In the genomic region with DNA sequence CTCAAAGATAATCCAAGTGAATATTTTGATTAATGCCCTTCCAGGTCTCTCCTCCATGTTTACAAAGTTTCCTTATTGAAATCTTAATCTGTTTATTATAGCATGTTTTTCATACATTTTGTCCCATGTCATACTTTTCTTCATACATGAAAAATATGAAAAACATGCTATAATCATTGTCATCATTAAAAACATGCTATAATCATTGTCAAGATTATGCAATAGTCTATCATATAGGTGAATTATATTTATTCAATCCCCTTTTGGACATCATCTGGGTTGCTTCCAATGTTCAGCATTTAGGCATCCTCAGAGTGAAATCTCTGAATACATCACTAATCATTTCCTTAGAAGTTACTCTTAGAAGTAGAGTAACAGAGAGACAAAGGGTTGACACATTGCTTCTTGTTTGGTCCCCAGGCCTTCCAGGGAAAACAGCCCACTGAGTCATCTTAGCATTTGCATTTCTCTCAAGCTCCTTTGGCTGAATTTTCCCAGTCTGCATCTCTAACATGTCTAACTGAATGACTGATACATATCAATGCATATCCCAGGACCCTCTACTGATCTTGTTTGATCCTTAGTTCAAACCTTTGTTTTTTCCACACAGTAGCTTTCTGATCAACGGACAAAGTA, we compare ENCODE assay signal across 25 cellular contexts.
A peak's percentile ranks its signal among the peaks of the same experiment; 100 is the strongest.
DNase-seq lines count a peak whose midpoint lies in the region; ATAC-seq, FAIRE-seq and TF ChIP-seq lines count a peak whose summit lies in the region.
"Had no signal": no experiment of that assay in that cellular context is flagged by ENCODE, and none has a peak within 500 bp of the region (broad histone marks: within the 10 kb centered on the region; RNA-seq: fewer than 3 reads in every experiment).

No MANE protein-coding gene starts in this region.

- H3K27ac ChIP-seq in astrocyte (ENCODE audit: low read depth, low read length): no peak overlapping the region
- H3K27ac ChIP-seq: HL-60, ovary, SK-N-MC, skin epidermis, transverse colon had no signal

- H3K4me3 ChIP-seq in astrocyte (ENCODE audit: insufficient read depth, low read depth, low read length): no peak overlapping the region
- H3K4me3 ChIP-seq: ovary, SK-N-MC, skin epidermis, transverse colon had no signal

- CTCF ChIA-PET in T-cell (lab: Charles Lee): no interaction called here

- H3K4me3 Mint-ChIP-seq in activated CD4-positive, alpha-beta T cell treated with anti-CD3 and anti-CD28 coated beads, Interleukin-2, amount 10 ng/mL, durations not matched to agents 24 days and 14 days: no peak overlapping the region
- H3K4me3 Mint-ChIP-seq in astrocyte (ENCODE audit: unreplicated experiment) (no peak overlapping the region), T-cell (no peak overlapping the region)
- H3K4me3 Mint-ChIP-seq: CD14-positive monocyte; stimulated activated memory B cell treated with anti-CD40 and anti-IgM and Interleukin-4, amounts not matched to agents 10 μg/mL and 1 μg/mL and 100 μg/mL, for 72 hours had no signal

- peak; percentile 54 for FAIRE-seq in astrocyte (lab: Jason Lieb, UNC)
- FAIRE-seq: A204.1, colon, GM18507 had no signal

- H3K27ac Mint-ChIP-seq in activated CD4-positive, alpha-beta T cell treated with anti-CD3 and anti-CD28 coated beads, Interleukin-2, amount 10 ng/mL, durations not matched to agents 24 days and 14 days: peak overlapping the region; percentile 40
- H3K27ac Mint-ChIP-seq in astrocyte (ENCODE audit: unreplicated experiment) (no peak overlapping the region), T-cell (no peak overlapping the region)
- H3K27ac Mint-ChIP-seq: naive thymus-derived CD4-positive, alpha-beta T cell; stimulated activated memory B cell treated with anti-CD40 and anti-IgM and Interleukin-4, amounts not matched to agents 10 μg/mL and 1 μg/mL and 100 μg/mL, for 72 hours had no signal

- H3K4me1 Mint-ChIP-seq in activated CD4-positive, alpha-beta T cell treated with anti-CD3 and anti-CD28 coated beads, Interleukin-2, amount 10 ng/mL, durations not matched to agents 24 days and 14 days: peaks cover 53% of the 10 kb centered on the region
- peaks cover 4% of the 10 kb centered on the region for H3K4me1 Mint-ChIP-seq in astrocyte (ENCODE audit: low read depth, unreplicated experiment)
- H3K4me1 Mint-ChIP-seq in T-cell: peaks cover 39 to 48% (median 44%) of the 10 kb centered on the region in 3 donors

- peaks cover 12% of the 10 kb centered on the region for H3K4me1 ChIP-seq in astrocyte (ENCODE audit: insufficient read depth, low read length)
- H3K4me1 ChIP-seq: transverse colon had no signal

- H3K36me3 ChIP-seq in astrocyte (ENCODE audit: insufficient read depth, low read length): no peaks in the 10 kb centered on the region
- H3K36me3 ChIP-seq: ovary, transverse colon had no signal

- no peak for ATAC-seq in T-cell (replicated peaks in 1 of 4)
- ATAC-seq: naive thymus-derived CD4-positive, alpha-beta T cell; stimulated activated memory B cell treated with anti-CD40 and anti-IgM and Interleukin-4, amounts not matched to agents 10 μg/mL and 1 μg/mL and 100 μg/mL, for 72 hours had no signal

- no peaks in the 10 kb centered on the region for H4K20me1 ChIP-seq in astrocyte (ENCODE audit: insufficient read depth, low read length)

- H2AFZ ChIP-seq in astrocyte (ENCODE audit: low read depth, low read length): no peak overlapping the region

- no peaks in the 10 kb centered on the region for H3K27me3 ChIP-seq in astrocyte (ENCODE audit: insufficient read depth, low read length)
- H3K27me3 ChIP-seq: ovary, transverse colon had no signal

- H3K79me2 ChIP-seq in astrocyte (ENCODE audit: insufficient read depth, low read length): peaks cover 3% of the 10 kb centered on the region

- H3K9me3 ChIP-seq in astrocyte (ENCODE audit: insufficient read depth, low read depth, low read length): no peaks in the 10 kb centered on the region
- H3K9me3 ChIP-seq: ovary, transverse colon had no signal

- no peaks in the 10 kb centered on the region for H3K27me3 Mint-ChIP-seq in activated CD4-positive, alpha-beta T cell treated with anti-CD3 and anti-CD28 coated beads, Interleukin-2, amount 10 ng/mL, durations not matched to agents 24 days and 14 days
- H3K27me3 Mint-ChIP-seq in astrocyte (ENCODE audit: low read depth, unreplicated experiment) (no peaks in the 10 kb centered on the region), T-cell (no peaks in the 10 kb centered on the region)
- H3K27me3 Mint-ChIP-seq: naive thymus-derived CD4-positive, alpha-beta T cell; stimulated activated memory B cell treated with anti-CD40 and anti-IgM and Interleukin-4, amounts not matched to agents 10 μg/mL and 1 μg/mL and 100 μg/mL, for 72 hours had no signal

- peaks cover 9% of the 10 kb centered on the region for H3K9me3 Mint-ChIP-seq in activated CD4-positive, alpha-beta T cell treated with anti-CD3 and anti-CD28 coated beads, Interleukin-2, amount 10 ng/mL, durations not matched to agents 24 days and 14 days
- H3K9me3 Mint-ChIP-seq in astrocyte (ENCODE audit: unreplicated experiment): no peaks in the 10 kb centered on the region
- H3K9me3 Mint-ChIP-seq in T-cell: no peaks in the 10 kb centered on the region
- H3K9me3 Mint-ChIP-seq: stimulated activated memory B cell treated with anti-CD40 and anti-IgM and Interleukin-4, amounts not matched to agents 10 μg/mL and 1 μg/mL and 100 μg/mL, for 72 hours had no signal

- H3K9ac ChIP-seq in astrocyte (ENCODE audit: low read length): no peak overlapping the region

- H3K4me2 ChIP-seq in astrocyte (ENCODE audit: low read length): no peak overlapping the region

- peak; percentile 41 for DNase-seq in activated CD4-positive, alpha-beta T cell treated with anti-CD3 and anti-CD28 coated beads, Interleukin-2, amount 10 ng/mL, durations not matched to agents 24 days and 14 days
- DNase-seq in activated CD4-positive, alpha-beta T cell treated with anti-CD3 and anti-CD28 coated beads, Interleukin-2, amount 50 U/mL, for 4 hours: no peak
- DNase-seq in EH (ENCODE audit: low read depth) (peak; percentile 43), astrocyte (ENCODE audit: low read depth) (peak; percentile 46), iris pigment epithelial cell (ENCODE audit: low read depth) (peak; percentile 63), NAMALWA (ENCODE audit: low spot score) (no peak), GM20000 (ENCODE audit: low spot score) (no peak), T-cell (no peak)
- DNase-seq: activated CD4-positive, alpha-beta T cell treated with anti-CD3 and anti-CD28 coated beads, Interleukin-2, amount 50 U/mL, for 1 hour; aorta; H7; naive thymus-derived CD4-positive, alpha-beta T cell; NCI-H1105 treated with DMSO at 0.1 percent for 48 hours; NCI-H2171 treated with DMSO at 0.1 percent for 48 hours; NCI-H82; ovary; transverse colon had no signal

- TF ChIP-seq CTCF in astrocyte (IDR thresholded peaks at IDR 0.05; ENCODE audit: insufficient read depth, low read depth, low read length) (no peak), GM20000 (IDR thresholded peaks at IDR 0.05; ENCODE audit: extremely low read depth, missing control alignments) (no peak)

- H3K36me3 Mint-ChIP-seq in activated CD4-positive, alpha-beta T cell treated with anti-CD3 and anti-CD28 coated beads, Interleukin-2, amount 10 ng/mL, durations not matched to agents 24 days and 14 days (ENCODE audit: low read depth): peaks cover 5% of the 10 kb centered on the region
- peaks cover 3% of the 10 kb centered on the region for H3K36me3 Mint-ChIP-seq in astrocyte (ENCODE audit: low read depth, unreplicated experiment)
- H3K36me3 Mint-ChIP-seq in T-cell: peaks cover 6% of the 10 kb centered on the region
- H3K36me3 Mint-ChIP-seq: stimulated activated memory B cell treated with anti-CD40 and anti-IgM and Interleukin-4, amounts not matched to agents 10 μg/mL and 1 μg/mL and 100 μg/mL, for 72 hours had no signal

- intact Hi-C loops in activated CD4-positive, alpha-beta T cell treated with anti-CD3 and anti-CD28 coated beads, Interleukin-2, amount 10 ng/mL, durations not matched to agents 24 days and 14 days (cut with micrococcal nuclease): loop anchor here (10.0 kb wide), 1 partner anchor 1352 kb away; the partner anchor contains the start of gene TMEM273

- POLR2A ChIA-PET in T-cell (lab: Charles Lee): no interaction called here

Comparison
In these comparisons a context has a peak if more than half of its experiments do, and no peak if none do; other contexts are left out.
1. DNase-seq: peak in activated CD4-positive, alpha-beta T cell treated with anti-CD3 and anti-CD28 coated beads, Interleukin-2, amount 10 ng/mL, durations not matched to agents 24 days and 14 days (single experiment), EH (single experiment), astrocyte (single experiment) and iris pigment epithelial cell (single experiment); none in activated CD4-positive, alpha-beta T cell treated with anti-CD3 and anti-CD28 coated beads, Interleukin-2, amount 50 U/mL, for 4 hours (0 of 2), NAMALWA (single experiment), GM20000 (single experiment) and T-cell (0 of 34).